ENCODE assay signal across 9 cellular contexts in the genomic region with DNA sequence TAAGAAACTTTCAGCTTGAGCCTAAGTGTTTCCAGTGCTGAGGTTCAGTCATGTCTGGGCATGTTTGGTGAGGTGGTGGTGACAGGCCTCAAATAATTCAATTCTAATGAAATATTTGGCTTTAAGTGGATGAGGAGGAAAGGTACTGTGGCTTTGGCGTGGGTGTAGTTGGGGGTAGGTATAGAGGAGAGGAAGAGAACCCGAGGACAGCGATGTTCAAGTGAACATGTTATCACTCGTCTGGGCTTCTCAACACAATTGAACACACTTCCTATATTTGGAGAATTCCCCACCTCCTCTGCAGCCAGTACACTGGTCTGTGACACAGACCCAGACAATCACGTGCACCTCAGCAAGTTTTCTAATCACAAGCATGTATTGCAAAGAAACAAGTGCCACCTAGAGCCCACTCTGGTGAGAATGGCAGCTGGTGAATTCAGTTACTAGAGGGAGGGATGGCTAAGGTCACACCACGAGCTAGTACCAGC. TPM values are rescaled to one million over a fixed set of nuclear protein-coding genes. Genes with fewer than 3 reads are reported as not detected.
A peak's percentile ranks its signal among the peaks of the same experiment; 100 is the strongest.
DNase-seq lines count a peak whose midpoint lies in the region; ATAC-seq, FAIRE-seq and TF ChIP-seq lines count a peak whose summit lies in the region.
"Had no signal": no experiment of that assay in that cellular context is flagged by ENCODE, and none has a peak within 500 bp of the region (broad histone marks: within the 10 kb centered on the region; RNA-seq: fewer than 3 reads in every experiment).

No MANE protein-coding gene starts in this region.

- DNase-seq in BJ (ENCODE audit: low read depth) (no peak), OCI-M1 (lab: John Stamatoyannopoulos, UW) (peak; percentile 66), right cardiac atrium (peak in 1 of 3 donors; percentile 45), GM19240 (ENCODE audit: insufficient read length, low spot score) (no peak), colonic mucosa (no peak), small intestine (no peak)

- H3K4me3 ChIP-seq in BJ (ENCODE audit: low read depth, low read length) (no peak overlapping the region), right cardiac atrium (ENCODE audit: low read length) (no peak overlapping the region), colonic mucosa (no peak overlapping the region), small intestine (ENCODE audit: low read depth in 1 of 2, low read length in 2 of 2) (no peak overlapping the region)

- no peak overlapping the region for H3K9ac ChIP-seq in colonic mucosa (ENCODE audit: low read depth in 2 of 2, low read length in 2 of 2)

- H3K27me3 ChIP-seq in BJ (ENCODE audit: control insufficient read depth, insufficient read depth, low read length) = no peaks in the 10 kb centered on the region; the same call in 1 of the 2 replicates
- no peaks in the 10 kb centered on the region for H3K27me3 ChIP-seq in right cardiac atrium (ENCODE audit: control insufficient read depth, insufficient read depth)
- H3K27me3 ChIP-seq in colonic mucosa = no peaks in the 10 kb centered on the region
- no peaks in the 10 kb centered on the region for H3K27me3 ChIP-seq in small intestine (ENCODE audit: control insufficient read depth in 2 of 2, insufficient read depth in 2 of 2, low read length in 2 of 2)

- H3K4me1 ChIP-seq in right cardiac atrium (ENCODE audit: control insufficient read depth, insufficient read depth, low read length) (no peaks in the 10 kb centered on the region), colonic mucosa (no peaks in the 10 kb centered on the region), small intestine (ENCODE audit: control insufficient read depth in 2 of 2, insufficient read depth in 1 of 2, low read depth in 1 of 2, low read length in 1 of 2) (no peaks in the 10 kb centered on the region)

- H3K36me3 ChIP-seq in BJ (ENCODE audit: control insufficient read depth, insufficient read depth, low read length) (no peaks in the 10 kb centered on the region), colonic mucosa (no peaks in the 10 kb centered on the region), small intestine (ENCODE audit: control insufficient read depth in 2 of 2, insufficient read depth in 2 of 2, low read length in 2 of 2) (no peaks in the 10 kb centered on the region)

- ATAC-seq in GM18519 (IDR thresholded peaks at IDR 0.05; ENCODE audit: low FRiP score, unreplicated experiment) (peak; percentile 54), HG02885 (IDR thresholded peaks at IDR 0.05; ENCODE audit: poor library complexity, unreplicated experiment) (peak; percentile 83), right cardiac atrium (peak; percentile 75 to 78)

- intact Hi-C loops in right cardiac atrium (cut with DNase I) = no loop called here
- intact Hi-C loops in colonic mucosa (cut with DNase I) = loop anchor here (5.0 kb wide), 1 partner anchor 275 kb away; no protein-coding TSS in a partner anchor

- H3K9me3 ChIP-seq in right cardiac atrium (ENCODE audit: control insufficient read depth, low read length) (no peaks in the 10 kb centered on the region), colonic mucosa (no peaks in the 10 kb centered on the region), small intestine (ENCODE audit: control insufficient read depth, low read depth) (no peaks in the 10 kb centered on the region)

- TF ChIP-seq CTCF in BJ (IDR thresholded peaks at IDR 0.05; ENCODE audit: insufficient read depth, low read depth, low read length) (0 out of 2 replicates have a peak, but pooled peaks have one; percentile 5), colonic mucosa (IDR thresholded peaks at IDR 0.05) (no peak)

- POLR2A ChIA-PET in BJ (lab: Charles Lee) = no interaction called here

- FAIRE-seq in small intestine (lab: Jason Lieb, UNC) = no peak
- FAIRE-seq: colon had no signal

- no peak overlapping the region for H3K27ac ChIP-seq in right cardiac atrium (ENCODE audit: low read length)
- H3K27ac ChIP-seq in colonic mucosa = no peak overlapping the region
- no peak overlapping the region for H3K27ac ChIP-seq in small intestine (ENCODE audit: low read depth in 1 of 2, low read length in 1 of 2)

- WGBS in right cardiac atrium = 35% methylated on average over 6 of the region's 6 CpGs
- 61 to 69% (median 63%) methylated on average over 6 of the region's 6 CpGs for WGBS in small intestine, 3 donors

- CTCF ChIA-PET in BJ (lab: Yijun Ruan, JAX) = interaction anchor here (0.8 to 5.0 kb wide), 2 partner anchors 21 to 115 kb away, joined by 3 to 23 read pairs; no protein-coding TSS in a partner anchor

RNA-seq across cellular contexts. Expression of a gene that starts 53.0 kb away (rescaled TPM):
- polyA plus RNA-seq in BJ (2011; rRNA removed) = not detected in 2 replicates
- polyA minus RNA-seq in BJ (2011; rRNA and poly(A)+ RNA removed) = not detected in 2 replicates
- 1 to 10 TPM in 1 of 4 donors, under 1 TPM in 2, not detected in 1; 0.80 to 1.4 (median 0.93) TPM for total RNA-seq in right cardiac atrium
- polyA plus RNA-seq in right cardiac atrium = 0.79 TPM
- total RNA-seq in colonic mucosa = not detected
- polyA plus RNA-seq in small intestine = not detected
